Comparison of ENCODE assay signal across 1 cellular context in genomic region chr1:181768216-181768929, GRCh38.
TF ChIP-seq lines count a peak whose summit lies in the region.

No MANE protein-coding gene starts in this region.

TF ChIP-seq in SK-N-SH, 30 proteins besides CTCF, POLR2A, EP300 and RAD21 (continued from another document):
- TF ChIP-seq REST (IDR thresholded peaks at IDR 0.05; ENCODE audit: low read depth, low read length) (no peak), RFX5 (IDR thresholded peaks at IDR 0.05; ENCODE audit: low read length) (no peak), NRF1 (IDR thresholded peaks at IDR 0.05; ENCODE audit: low read depth, low read length) (no peak), MEF2A (IDR thresholded peaks at IDR 0.05; ENCODE audit: borderline replicate concordance, low read depth) (no peak), MXI1 (IDR thresholded peaks at IDR 0.05; ENCODE audit: low read depth, low read length) (no peak), RCOR1 (IDR thresholded peaks at IDR 0.05; ENCODE audit: low read length) (no peak), GATA2 (CRISPR knock-in tag; IDR thresholded peaks at IDR 0.05) (no peak), SMC3 (IDR thresholded peaks at IDR 0.05; ENCODE audit: low read depth, low read length) (no peak), USF1 (IDR thresholded peaks at IDR 0.05; ENCODE audit: borderline replicate concordance, low read depth) (no peak)
- TF ChIP-seq, protein P1, sequence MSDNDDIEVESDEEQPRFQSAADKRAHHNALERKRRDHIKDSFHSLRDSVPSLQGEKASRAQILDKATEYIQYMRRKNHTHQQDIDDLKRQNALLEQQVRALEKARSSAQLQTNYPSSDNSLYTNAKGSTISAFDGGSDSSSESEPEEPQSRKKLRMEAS (IDR thresholded peaks at IDR 0.05; ENCODE audit: low read depth) = no peak
